17 cellular contexts compared by ENCODE assay signal in genomic region chr22:17451251-17451765, GRCh38.
DNase-seq lines count a peak whose midpoint lies in the region; ATAC-seq, FAIRE-seq and TF ChIP-seq lines count a peak whose summit lies in the region.
"Had no signal": no experiment of that assay in that cellular context is flagged by ENCODE, and none has a peak within 500 bp of the region (broad histone marks: within the 10 kb centered on the region; RNA-seq: fewer than 3 reads in every experiment).

No MANE protein-coding gene starts in this region.

- H3K27ac Mint-ChIP-seq in H9 (peak overlapping the region in 2 of 3 experiments; percentile 76 to 87; a peak in 5 of 7 replicates), progenitor cell of endocrine pancreas (peak overlapping the region; percentile 59)
- H3K27ac Mint-ChIP-seq: CD8-positive, alpha-beta T cell had no signal

- H3K36me3 Mint-ChIP-seq in H9 (ENCODE audit: insufficient read depth in 1 of 3, low read depth in 3 of 3) = peaks cover 9 to 41% (median 39%) of the 10 kb centered on the region in 3 experiments; a peak in 6 of 7 replicates
- H3K36me3 Mint-ChIP-seq in progenitor cell of endocrine pancreas (ENCODE audit: insufficient read depth) = peaks cover 15% of the 10 kb centered on the region
- H3K36me3 Mint-ChIP-seq: CD8-positive, alpha-beta T cell had no signal

- H4K8ac ChIP-seq in H9 (replicated peaks; ENCODE audit: insufficient read length, low read depth, low read length) = no peak overlapping the region

- no peak overlapping the region for H4K5ac ChIP-seq in H9 (ENCODE audit: insufficient read length, low read depth, low read length)

- H2BK15ac ChIP-seq in H9 (ENCODE audit: low read depth, low read length) = no peak overlapping the region

- H3K9me3 Mint-ChIP-seq in H9 (peaks cover 6% of the 10 kb centered on the region in 2 experiments; a peak in 2 of 5 replicates), progenitor cell of endocrine pancreas (ENCODE audit: low read depth) (peaks cover 11% of the 10 kb centered on the region)

- no peaks in the 10 kb centered on the region for H3K23me2 ChIP-seq in H9 (ENCODE audit: insufficient read length, low read depth, low read length, poor library complexity, severe bottlenecking)

- H3K4me3 Mint-ChIP-seq in H9 = no peak overlapping the region
- no peak overlapping the region for H3K4me3 Mint-ChIP-seq in progenitor cell of endocrine pancreas (ENCODE audit: low read depth)
- H3K4me3 Mint-ChIP-seq: CD8-positive, alpha-beta T cell had no signal

- H3K27me3 ChIP-seq in H9 (ENCODE audit: insufficient read depth, low read length) (no peaks in the 10 kb centered on the region), GM12878 (replicated peaks in 1 of 2; ENCODE audit: control insufficient read depth in 2 of 2, insufficient read depth in 2 of 2, low read length in 1 of 2) (no peaks in the 10 kb centered on the region), iPS-20b (ENCODE audit: insufficient read depth, low read length) (no peaks in the 10 kb centered on the region)
- H3K27me3 ChIP-seq: BLaER1 had no signal

- no peaks in the 10 kb centered on the region for H3K9me3 ChIP-seq in H9 (ENCODE audit: control insufficient read depth, low read depth, low read length)
- H3K9me3 ChIP-seq in GM12878 (replicated peaks; ENCODE audit: control insufficient read depth, insufficient read depth, low read length) = no peaks in the 10 kb centered on the region
- H3K9me3 ChIP-seq in iPS-20b (ENCODE audit: insufficient read depth, low read depth, low read length) = peaks cover 5% of the 10 kb centered on the region; the same call in 1 of the 2 replicates
- H3K9me3 ChIP-seq: A549 had no signal

- H3K4ac ChIP-seq in H9 (ENCODE audit: low read depth, low read length) = no peak overlapping the region

- H3K4me3 ChIP-seq in GM12878 = no peak overlapping the region
- no peak overlapping the region for H3K4me3 ChIP-seq in iPS-20b (ENCODE audit: low read length)
- H3K4me3 ChIP-seq: A549, BLaER1, SK-N-MC had no signal

- H2BK20ac ChIP-seq in H9 (ENCODE audit: low read depth, low read length, poor library complexity, severe bottlenecking) = no peak overlapping the region

- no peak overlapping the region for H3T11ph ChIP-seq in H9 (ENCODE audit: low read length)

- H2AFZ ChIP-seq in H9 (ENCODE audit: low read length) (no peak overlapping the region), GM12878 (ENCODE audit: control insufficient read depth, low read depth, low read length) (no peak overlapping the region)

- in situ Hi-C loops in GM12878 (cut with MboI) = no loop called here

- no peak overlapping the region for H3K14ac ChIP-seq in H9 (ENCODE audit: insufficient read depth, low read length)

- CTCF ChIA-PET in GM12878 (lab: Yijun Ruan, JAX) = interaction anchor here (1.2 kb wide), 1 partner anchor 246 kb away, joined by 5 read pairs; no protein-coding TSS in a partner anchor

- no peak overlapping the region for H4K91ac ChIP-seq in H9 (ENCODE audit: insufficient read length, low read depth, low read length)

- no peak overlapping the region for H3K27ac ChIP-seq in H9 (ENCODE audit: insufficient read length, low read depth, low read length)
- H3K27ac ChIP-seq in GM12878 (ENCODE audit: control insufficient read depth, insufficient read depth) = no peak overlapping the region
- H3K27ac ChIP-seq in iPS-20b (ENCODE audit: low read length) = peak overlapping the region; percentile 0
- H3K27ac ChIP-seq: A549, BLaER1, SK-N-MC had no signal

- H3K27me3 Mint-ChIP-seq in H9 (ENCODE audit: low read depth) (no peaks in the 10 kb centered on the region), progenitor cell of endocrine pancreas (no peaks in the 10 kb centered on the region)

- SMC1A ChIA-PET in GM12878 (lab: Charles Lee; ENCODE audit: uncharacterized antibody, unreplicated experiment) = no interaction called here

- H3K18ac ChIP-seq in H9 (ENCODE audit: insufficient read length, low read depth, low read length) = no peak overlapping the region

- no peak overlapping the region for H2BK5ac ChIP-seq in H9 (ENCODE audit: insufficient read length, low read length)

- H2BK12ac ChIP-seq in H9 (ENCODE audit: insufficient read length, low read depth, low read length) = no peak overlapping the region

- TF ChIP-seq POLR2A in GM12878 (IDR thresholded peaks at IDR 0.05; ENCODE audit: low read depth, low read length) = no peak

- no peak for TF ChIP-seq EP300 in GM12878 (IDR thresholded peaks at IDR 0.05; ENCODE audit: borderline replicate concordance in 1 of 2, control insufficient read depth in 1 of 2, low read depth in 2 of 2, low read length in 2 of 2)

- H3K4me2 ChIP-seq in H9 (ENCODE audit: insufficient read depth, insufficient read length, low read length) = no peak overlapping the region
- no peak overlapping the region for H3K4me2 ChIP-seq in GM12878 (ENCODE audit: control insufficient read depth, insufficient read depth)
- H3K4me2 ChIP-seq: A549, BLaER1 had no signal

- intact Hi-C loops in GM12878 (cut with micrococcal nuclease; ENCODE audit: unreplicated experiment) = no loop called here

- BruUV-seq in GM12878 (replicated peaks; lab: Mats Ljungman, UMichigan) = no TSS peak

- ATAC-seq in GM12878 = peak; percentile 49; the same call in 2 of the 3 replicates
- ATAC-seq: A549; CD8-positive, alpha-beta T cell had no signal

- TF ChIP-seq CTCF in H9 (conservative IDR thresholded peaks at IDR 0.05) (no peak), GM12878 (IDR thresholded peaks at IDR 0.05 in 2 of 3, conservative IDR thresholded peaks at IDR 0.05 in 1 of 3; ENCODE audit: control insufficient read depth in 2 of 3, extremely low read depth in 1 of 3, insufficient read depth in 1 of 3, low read depth in 3 of 3, low read length in 3 of 3) (no peak), progenitor cell of endocrine pancreas (IDR thresholded peaks at IDR 0.05; ENCODE audit: unreplicated experiment) (no peak), GM10266 (IDR thresholded peaks at IDR 0.05; ENCODE audit: control insufficient read depth, insufficient read depth, low read depth, missing control alignments) (no peak)

- no peak overlapping the region for H2AK5ac ChIP-seq in H9 (ENCODE audit: insufficient read length, low read length)

- DNase-seq in H9 (no peak), GM12878 (ENCODE audit: low read depth, low spot score) (no peak), progenitor cell of endocrine pancreas (ENCODE audit: low spot score, unreplicated experiment) (no peak), GM10266 (ENCODE audit: extremely low spot score) (no peak), superior temporal gyrus (ENCODE audit: extremely low spot score) (no peak), DMS 273 (lab: John Stamatoyannopoulos, UW; ENCODE audit: unreplicated experiment) (no peak)
- DNase-seq: CD8-positive, alpha-beta T cell; NCI-H1105 treated with DMSO at 0.1 percent for 48 hours; NCI-H1694; NCI-H510A; NCI-H748 treated with DMSO at 0.1 percent for 48 hours; SHP77 had no signal

- H4K20me1 ChIP-seq in H9 (ENCODE audit: control insufficient read depth, insufficient read depth, insufficient read length) (no peaks in the 10 kb centered on the region), GM12878 (ENCODE audit: control insufficient read depth, insufficient read depth) (no peaks in the 10 kb centered on the region)
- H4K20me1 ChIP-seq: BLaER1 had no signal

- peaks cover 5% of the 10 kb centered on the region; the same call in 1 of the 2 replicates for H3K4me1 ChIP-seq in H9 (ENCODE audit: insufficient read depth, low read length)
- H3K4me1 ChIP-seq in GM12878 (ENCODE audit: control insufficient read depth, insufficient read depth, low read length) = no peaks in the 10 kb centered on the region
- H3K4me1 ChIP-seq in iPS-20b (ENCODE audit: insufficient read depth, low read length) = no peaks in the 10 kb centered on the region
- H3K4me1 ChIP-seq: A549, BLaER1 had no signal

- H3K36me3 ChIP-seq in GM12878 (ENCODE audit: control insufficient read depth in 2 of 2, insufficient read depth in 2 of 2, low read length in 1 of 2) = no peaks in the 10 kb centered on the region
- peaks cover 19% of the 10 kb centered on the region; the same call in 1 of the 2 replicates for H3K36me3 ChIP-seq in iPS-20b (ENCODE audit: insufficient read depth, low read depth, low read length)
- H3K36me3 ChIP-seq: BLaER1 had no signal

- H3K4me1 Mint-ChIP-seq in H9 = peaks cover 32 to 42% of the 10 kb centered on the region in 2 experiments
- peaks cover 10% of the 10 kb centered on the region for H3K4me1 Mint-ChIP-seq in progenitor cell of endocrine pancreas (ENCODE audit: low read depth)

- no peak overlapping the region for H3K23ac ChIP-seq in H9 (ENCODE audit: insufficient read length, low read depth, low read length)

- no CpG with 5 or more reads among the region's 5 CpGs for WGBS in H9 (ENCODE audit: extremely low coverage, insufficient read length, low lambda C conversion rate)
- WGBS in GM12878 (ENCODE audit: insufficient coverage, insufficient replicate concordance, low lambda C conversion rate, missing lambda C conversion rate) = 57% methylated on average over 5 of the region's 5 CpGs

- RAD21 ChIA-PET in GM12878 (lab: Charles Lee; ENCODE audit: unreplicated experiment) = no interaction called here

- no peak overlapping the region for H3K56ac ChIP-seq in H9 (ENCODE audit: insufficient read length, low read depth, low read length)

- FAIRE-seq in GM12878 (lab: Jason Lieb, UNC) = no peak
- FAIRE-seq: A549, H54 had no signal

- POLR2A ChIA-PET in GM12878 (lab: Charles Lee) = no interaction called here

- no peak overlapping the region for H2BK120ac ChIP-seq in H9 (ENCODE audit: low read depth, low read length, poor library complexity, severe bottlenecking)

- peaks cover 13% of the 10 kb centered on the region for H3K79me1 ChIP-seq in H9 (ENCODE audit: insufficient read depth, low read depth, low read length, poor library complexity, severe bottlenecking)

- H3K79me2 ChIP-seq in H9 (ENCODE audit: insufficient read depth, low read length) (peaks cover 39% of the 10 kb centered on the region; the same call in 1 of the 2 replicates), GM12878 (ENCODE audit: control insufficient read depth, insufficient read depth, low read length) (no peaks in the 10 kb centered on the region)

- TF ChIP-seq RAD21 in GM12878 (IDR thresholded peaks at IDR 0.05; ENCODE audit: insufficient read depth, low read depth, low read length) = no peak

- no peak overlapping the region for H3K9ac ChIP-seq in H9 (ENCODE audit: extremely low read depth, insufficient read length, low read length)
- H3K9ac ChIP-seq in GM12878 (ENCODE audit: control insufficient read depth, insufficient read depth, low read length) = no peak overlapping the region
- H3K9ac ChIP-seq in iPS-20b (ENCODE audit: low read depth, low read length) = no peak overlapping the region
- H3K9ac ChIP-seq: BLaER1 had no signal

TF ChIP-seq in GM12878, 131 proteins besides CTCF, POLR2A, EP300 and RAD21 (continues in another document):
- no peak for TF ChIP-seq BHLHE40 (IDR thresholded peaks at IDR 0.05; ENCODE audit: borderline replicate concordance in 1 of 2, low read depth in 2 of 2, low read length in 1 of 2)
- TF ChIP-seq ZNF384 (IDR thresholded peaks at IDR 0.05; ENCODE audit: borderline replicate concordance, low read depth, low read length) = no peak
- no peak for TF ChIP-seq SIN3A (IDR thresholded peaks at IDR 0.05; ENCODE audit: low read depth, low read length)
- no peak for TF ChIP-seq POLR2AphosphoS5 (IDR thresholded peaks at IDR 0.05; ENCODE audit: low read length)
- no peak for TF ChIP-seq STAT1 (conservative IDR thresholded peaks at IDR 0.05)
- TF ChIP-seq YBX1 (IDR thresholded peaks at IDR 0.05) = no peak
- TF ChIP-seq MTA2 (IDR thresholded peaks at IDR 0.05; ENCODE audit: low read depth) = no peak
